ENCODE assay signal across 8 cellular contexts in the genomic region with DNA sequence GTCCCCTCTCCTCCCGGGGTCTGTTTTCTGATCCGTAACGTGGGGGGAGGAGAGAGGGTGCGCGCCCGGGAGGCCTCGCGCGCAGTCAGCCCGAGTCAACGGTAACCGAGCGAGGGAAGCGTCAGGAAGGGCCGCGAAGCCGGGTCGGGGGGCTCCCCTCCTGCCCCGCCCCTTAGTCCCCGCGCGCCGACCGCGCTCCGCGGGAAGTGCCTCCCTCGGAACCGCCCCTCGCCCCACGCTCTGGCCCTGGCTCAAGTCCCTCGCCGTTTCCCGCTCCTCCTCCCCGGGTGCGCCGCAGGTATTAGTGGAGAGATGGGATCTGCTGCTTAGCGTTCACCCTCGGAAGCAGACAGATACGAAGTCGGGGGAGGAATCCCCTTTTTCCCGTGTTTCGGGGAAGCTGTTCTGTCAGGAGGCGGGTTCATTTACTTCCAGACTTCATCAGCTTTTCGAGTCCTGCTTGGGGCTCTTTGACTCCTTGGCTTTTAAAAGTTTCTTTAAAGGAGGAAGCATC. TPM values are rescaled to one million over a fixed set of nuclear protein-coding genes. Genes with fewer than 3 reads are reported as not detected.
A peak's percentile ranks its signal among the peaks of the same experiment; 100 is the strongest.
DNase-seq lines count a peak whose midpoint lies in the region; ATAC-seq and TF ChIP-seq lines count a peak whose summit lies in the region.

No MANE protein-coding gene starts in this region.

- H3K36me3 ChIP-seq in prostate gland, result no peaks in the 10 kb centered on the region

- peaks cover 18% of the 10 kb centered on the region for H3K4me1 ChIP-seq in prostate gland (replicated peaks)

- H3K27me3 ChIP-seq in prostate gland (replicated peaks; ENCODE audit: insufficient read depth), result no peaks in the 10 kb centered on the region

- H3K27ac ChIP-seq in prostate gland, result peak overlapping the region; percentile 95 to 98

- peak overlapping the region; percentile 84 to 100 for H3K4me3 ChIP-seq in prostate gland

- under 1% methylated on average over 27 of the region's 45 CpGs for WGBS in prostate gland

- H3K9me3 ChIP-seq in prostate gland, result no peaks in the 10 kb centered on the region

- ATAC-seq in HG02943 (IDR thresholded peaks at IDR 0.05; ENCODE audit: low read depth, unreplicated experiment), result peak; percentile 27

- no peak for TF ChIP-seq CTCF in prostate gland (IDR thresholded peaks at IDR 0.05)

- no peak for TF ChIP-seq POLR2A in prostate gland (IDR thresholded peaks at IDR 0.05)

- DNase-seq in NCI-H2196 (lab: John Stamatoyannopoulos, UW; ENCODE audit: unreplicated experiment) (peak; percentile 20), NCI-H2196 treated with DMSO at 0.1 percent for 48 hours (lab: John Stamatoyannopoulos, UW; ENCODE audit: unreplicated experiment) (no peak), OCI-M1 (lab: John Stamatoyannopoulos, UW) (peak; percentile 79), cardiac septum (ENCODE audit: low spot score) (peak; percentile 81), prostate gland (ENCODE audit: low spot score) (peak; percentile 52), NCI-H187 (lab: John Stamatoyannopoulos, UW) (no peak)
- peak; percentile 52 for DNase-seq in activated naive CD4-positive, alpha-beta T cell treated with Interleukin-2 at 50 U/mL for 16 hours

- intact Hi-C loops in cardiac septum (cut with DNase I), result loop anchor here (2.0 to 5.0 kb wide), 2 partner anchors 13 to 33 kb away; a partner anchor contains a TSS
- intact Hi-C loops in prostate gland (cut with DNase I), result loop anchor here (2.0 kb wide), 1 partner anchor 33 kb away; a partner anchor contains a TSS

RNA-seq across cellular contexts. Expression of a gene that starts 0.8 kb away (rescaled TPM):
- total RNA-seq in cardiac septum, result 102 TPM
- total RNA-seq in prostate gland, result 100 to 1,000 TPM; 111 to 147 TPM

RNA-seq across cellular contexts. Expression of a gene that starts 32.4 kb away (rescaled TPM):
- total RNA-seq in cardiac septum (84.3 TPM), prostate gland (100 to 1,000 TPM; 119 to 163 TPM)

RNA-seq across cellular contexts. Expression of a gene that starts 55.4 kb away (rescaled TPM):
- total RNA-seq in cardiac septum (132 TPM), prostate gland (100 to 1,000 TPM in 1 of 2 donors, 10 to 100 TPM in 1; 60.7 to 103 TPM)

RNA-seq across cellular contexts. Expression of a gene that starts 56.9 kb away (rescaled TPM):
- 0.62 TPM for total RNA-seq in cardiac septum
- total RNA-seq in prostate gland, result 1 to 10 TPM; 2.4 to 5.3 TPM

Comparison
In these comparisons a context has a peak if more than half of its experiments do, and no peak if none do; other contexts are left out.
1. DNase-seq: peak in NCI-H2196 (single experiment), OCI-M1 (single experiment), activated naive CD4-positive, alpha-beta T cell treated with Interleukin-2 at 50 U/mL for 16 hours (single experiment), cardiac septum (single experiment) and prostate gland (single experiment); none in NCI-H2196 treated with DMSO at 0.1 percent for 48 hours (single experiment) and NCI-H187 (0 of 2).